1 cellular context compared by ENCODE assay signal in the genomic region with DNA sequence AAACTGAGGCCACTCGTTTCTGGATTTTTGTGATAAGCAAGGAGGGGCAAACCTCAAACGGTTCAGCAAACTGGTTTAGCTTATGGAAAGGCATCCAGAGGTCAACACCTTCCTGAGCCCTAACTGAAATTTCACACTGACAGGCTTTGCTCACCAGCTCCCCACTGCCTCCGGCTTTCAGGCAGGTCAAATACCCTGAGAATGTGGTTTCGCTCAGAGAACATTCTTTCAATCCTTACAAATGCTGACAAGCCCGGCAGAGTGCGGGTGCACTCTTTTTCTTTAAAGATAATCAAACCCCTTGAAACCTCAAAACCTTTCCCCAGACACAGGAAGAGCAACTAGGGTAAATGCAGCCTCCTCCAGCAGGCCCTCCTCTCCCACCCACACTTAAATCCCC.
A peak's percentile ranks its signal among the peaks of the same experiment; 100 is the strongest.
TF ChIP-seq lines count a peak whose summit lies in the region.

No MANE protein-coding gene starts in this region.

TF ChIP-seq in H1, 55 proteins besides CTCF, POLR2A, EP300 and RAD21 (continued from another document):
- TF ChIP-seq TEAD4 (IDR thresholded peaks at IDR 0.05; ENCODE audit: low read depth, low read length) = 0 out of 2 replicates have a peak, but pooled peaks have one; percentile 32
